In genomic region chr2:109516445-109517117, GRCh38 we compare ENCODE assay signal across 1 cellular context.
TF ChIP-seq lines count a peak whose summit lies in the region.

No MANE protein-coding gene starts in this region.

TF ChIP-seq in HepG2, 621 proteins besides CTCF, POLR2A, EP300 and RAD21 (continued from another document and continues in another):
- TF ChIP-seq NFAT5 (CRISPR knock-in tag; IDR thresholded peaks at IDR 0.05) (no peak), NFIB (CRISPR knock-in tag; IDR thresholded peaks at IDR 0.05; ENCODE audit: borderline replicate concordance) (no peak), KLF11 (CRISPR knock-in tag; IDR thresholded peaks at IDR 0.05) (no peak), THAP8 (CRISPR knock-in tag; IDR thresholded peaks at IDR 0.05; ENCODE audit: borderline replicate concordance) (no peak), TBP (CRISPR knock-in tag; IDR thresholded peaks at IDR 0.05) (0 out of 2 replicates have a peak, but pooled peaks have one; percentile 28), ZFP36 (IDR thresholded peaks at IDR 0.05; ENCODE audit: borderline replicate concordance, low read depth, low read length, partially characterized antibody) (peak; percentile 43), GABPA (IDR thresholded peaks at IDR 0.05; ENCODE audit: low read depth, low read length) (no peak), GABPA (CRISPR knock-in tag; IDR thresholded peaks at IDR 0.05; ENCODE audit: low read depth) (0 out of 2 replicates have a peak, but pooled peaks have one; percentile 6), HNF4G (IDR thresholded peaks at IDR 0.05; ENCODE audit: borderline replicate concordance, low read depth, low read length) (no peak; the same call in 1 of the 2 replicates), HNF4G (CRISPR knock-in tag; IDR thresholded peaks at IDR 0.05; ENCODE audit: borderline replicate concordance, low read depth) (no peak), HMGXB3 (CRISPR knock-in tag; IDR thresholded peaks at IDR 0.05; ENCODE audit: borderline replicate concordance) (peak; percentile 9; the same call in 1 of the 2 replicates), HES4 (CRISPR knock-in tag; IDR thresholded peaks at IDR 0.05; ENCODE audit: borderline replicate concordance) (0 out of 2 replicates have a peak, but pooled peaks have one; percentile 35), ZNF441 (CRISPR knock-in tag; IDR thresholded peaks at IDR 0.05; ENCODE audit: borderline replicate concordance) (no peak), SCMH1 (CRISPR knock-in tag; IDR thresholded peaks at IDR 0.05; ENCODE audit: borderline replicate concordance) (no peak), ZNF749 (CRISPR knock-in tag; IDR thresholded peaks at IDR 0.05; ENCODE audit: borderline replicate concordance) (no peak), ARNT2 (CRISPR knock-in tag; IDR thresholded peaks at IDR 0.05; ENCODE audit: low read depth) (peak; percentile 83), CERS6 (CRISPR knock-in tag; IDR thresholded peaks at IDR 0.05) (no peak), ATF6 (CRISPR knock-in tag; conservative IDR thresholded peaks at IDR 0.05) (no peak), TEAD2 (CRISPR knock-in tag; IDR thresholded peaks at IDR 0.05) (no peak), TAF1 (CRISPR knock-in tag; IDR thresholded peaks at IDR 0.05) (no peak), TCF12 (IDR thresholded peaks at IDR 0.05) (no peak), TCF12 (CRISPR knock-in tag; IDR thresholded peaks at IDR 0.05) (no peak), TAF15 (IDR thresholded peaks at IDR 0.05; ENCODE audit: low read depth, low read length, poor library complexity, severe bottlenecking) (no peak), HCFC1 (IDR thresholded peaks at IDR 0.05; ENCODE audit: low read depth, low read length) (0 out of 2 replicates have a peak, but pooled peaks have one; percentile 14), HNF1A (IDR thresholded peaks at IDR 0.05; ENCODE audit: low read depth) (no peak), HNF1A (CRISPR knock-in tag; IDR thresholded peaks at IDR 0.05; ENCODE audit: borderline replicate concordance) (no peak), ZNF678 (CRISPR knock-in tag; IDR thresholded peaks at IDR 0.05) (no peak), USF2 (IDR thresholded peaks at IDR 0.05; ENCODE audit: low read depth, low read length) (no peak), USF2 (CRISPR knock-in tag; IDR thresholded peaks at IDR 0.05; ENCODE audit: borderline replicate concordance) (no peak), CSRNP1 (CRISPR knock-in tag; IDR thresholded peaks at IDR 0.05) (peak; percentile 60), GRHL1 (CRISPR knock-in tag; conservative IDR thresholded peaks at IDR 0.05) (no peak), PHF20 (CRISPR knock-in tag; IDR thresholded peaks at IDR 0.05) (no peak)
